In genomic region chr1:59947047-59947938, GRCh38 we compare ENCODE assay signal across 8 cellular contexts. TPM values are rescaled to one million over a fixed set of nuclear protein-coding genes. Genes with fewer than 3 reads are reported as not detected.
A peak's percentile ranks its signal among the peaks of the same experiment; 100 is the strongest.
DNase-seq lines count a peak whose midpoint lies in the region; ATAC-seq and TF ChIP-seq lines count a peak whose summit lies in the region.

No MANE protein-coding gene starts in this region.

- H4K20me1 ChIP-seq in neural progenitor cell (ENCODE audit: low read depth): no peaks in the 10 kb centered on the region

- ATAC-seq in GM19468 (IDR thresholded peaks at IDR 0.05; ENCODE audit: extremely low read depth, unreplicated experiment) (peak; percentile 58), HG03521 (IDR thresholded peaks at IDR 0.05; ENCODE audit: unreplicated experiment) (peak; percentile 90)

- peak; percentile 84 for DNase-seq in DMS53 treated with DMSO at 0.1 percent for 48 hours (lab: John Stamatoyannopoulos, UW; ENCODE audit: unreplicated experiment)
- peak; percentile 20 to 42 for DNase-seq in NOMO-1 (lab: John Stamatoyannopoulos, UW; ENCODE audit: unreplicated experiment in 2 of 2)
- DNase-seq in activated T-cell treated with anti-CD3 and anti-CD28 coated beads for 4 hours: peak; percentile 27
- DNase-seq in fibroblast of the aortic adventitia (ENCODE audit: low read depth): peak; percentile 77
- peak; percentile 81 for DNase-seq in neural progenitor cell (ENCODE audit: low spot score)
- no peak for DNase-seq in vagina (ENCODE audit: extremely low spot score in 2 of 2)

- TF ChIP-seq CTCF in fibroblast of the aortic adventitia (IDR thresholded peaks at IDR 0.05; ENCODE audit: insufficient read depth, low read length) (peak; percentile 95), neural progenitor cell (IDR thresholded peaks at IDR 0.05) (peak; percentile 92), vagina (IDR thresholded peaks at IDR 0.05) (peak; percentile 56 to 85 (median 80))

- H3K4me3 ChIP-seq in fibroblast of the aortic adventitia (ENCODE audit: low read depth, low read length): no peak overlapping the region
- no peak overlapping the region for H3K4me3 ChIP-seq in neural progenitor cell
- no peak overlapping the region for H3K4me3 ChIP-seq in vagina

- H2AFZ ChIP-seq in neural progenitor cell (replicated peaks): peak overlapping the region; percentile 69

- no peaks in the 10 kb centered on the region for H3K4me1 Mint-ChIP-seq in neural progenitor cell

- H3K27me3 ChIP-seq in neural progenitor cell (no peaks in the 10 kb centered on the region), vagina (no peaks in the 10 kb centered on the region)

- H3K9me3 ChIP-seq in neural progenitor cell (ENCODE audit: low read depth) (no peaks in the 10 kb centered on the region), vagina (no peaks in the 10 kb centered on the region)

- no peaks in the 10 kb centered on the region for H3F3A ChIP-seq in neural progenitor cell (ENCODE audit: low read depth)

- H3K9me3 Mint-ChIP-seq in neural progenitor cell: no peaks in the 10 kb centered on the region

- H3K36me3 Mint-ChIP-seq in neural progenitor cell: no peaks in the 10 kb centered on the region

- H3K36me3 ChIP-seq in neural progenitor cell (no peaks in the 10 kb centered on the region), vagina (no peaks in the 10 kb centered on the region)

- no peak for TF ChIP-seq POLR2A in vagina (IDR thresholded peaks at IDR 0.05)

- peaks cover under 1% of the 10 kb centered on the region for H3K27me3 Mint-ChIP-seq in neural progenitor cell (ENCODE audit: insufficient read depth, low read depth)

- H3K27ac ChIP-seq in neural progenitor cell: no peak overlapping the region
- H3K27ac ChIP-seq in vagina: no peak overlapping the region

- H3K4me1 ChIP-seq in neural progenitor cell (no peaks in the 10 kb centered on the region), vagina (no peaks in the 10 kb centered on the region)

- no peak overlapping the region for H3K4me2 ChIP-seq in neural progenitor cell

- intact Hi-C loops in vagina (cut with DNase I): no loop called here

- no peak overlapping the region for H3K9ac ChIP-seq in neural progenitor cell

- H3K4me3 Mint-ChIP-seq in neural progenitor cell: no peak overlapping the region

- H3K79me2 ChIP-seq in neural progenitor cell (ENCODE audit: low read depth): no peaks in the 10 kb centered on the region

- no peak overlapping the region for H3K27ac Mint-ChIP-seq in neural progenitor cell

RNA-seq across cellular contexts. Expression of gene CYP2J2, which starts 20.7 kb away (rescaled TPM):
- total RNA-seq in fibroblast of the aortic adventitia (ENCODE audit: low replicate concordance) (0.09 TPM in 1 of 2 replicates, not detected in the other), neural progenitor cell (ENCODE audit: low replicate concordance) (0.07 and 0.19 TPM in 2 replicates), vagina (0.74 TPM)

Comparison
In these comparisons a context has a peak if more than half of its experiments do, and no peak if none do; other contexts are left out.
1. DNase-seq: peak in DMS53 treated with DMSO at 0.1 percent for 48 hours (single experiment), NOMO-1 (2 of 2), activated T-cell treated with anti-CD3 and anti-CD28 coated beads for 4 hours (single experiment), fibroblast of the aortic adventitia (single experiment) and neural progenitor cell (single experiment); none in vagina (0 of 2).
2. Peak in every context shown above with its lines, with median percentiles within 50 percentile points of each other: CTCF ChIP-seq.